ENCODE assay signal across 8 cellular contexts in genomic region chr21:23607782-23608181, GRCh38.
"Had no signal": no experiment of that assay in that cellular context is flagged by ENCODE, and none has a peak within 500 bp of the region (broad histone marks: within the 10 kb centered on the region; RNA-seq: fewer than 3 reads in every experiment).

No MANE protein-coding gene starts in this region.

- H3K4me2 ChIP-seq: GM23338 had no signal

- DNase-seq: H9, HCEC 1CT, IMR-90 had no signal

- H3K4me3 ChIP-seq: GM23338, K562 had no signal

- H2AFZ ChIP-seq: GM23338 had no signal

- FAIRE-seq: H1, H54, HTR-8/SVneo, K562 had no signal
